ENCODE assay signal across 22 cellular contexts in genomic region chr18:23506393-23506792, GRCh38. TPM values are rescaled to one million over a fixed set of nuclear protein-coding genes. Genes with fewer than 3 reads are reported as not detected.
DNase-seq lines count a peak whose midpoint lies in the region; ATAC-seq and TF ChIP-seq lines count a peak whose summit lies in the region.
"Had no signal": no experiment of that assay in that cellular context is flagged by ENCODE, and none has a peak within 500 bp of the region (broad histone marks: within the 10 kb centered on the region; RNA-seq: fewer than 3 reads in every experiment).

No MANE protein-coding gene starts in this region.

- CTCF ChIA-PET in activated CD4-positive, alpha-beta T cell treated with anti-CD3 and anti-CD28 coated beads for 36 hours (lab: Charles Lee), result interaction anchor here (0.9 to 4.0 kb wide), 3 partner anchors 10 to 34 kb away, joined by 3 to 40 read pairs (median 4); no protein-coding TSS in a partner anchor

- H3K27ac Mint-ChIP-seq in activated CD4-positive, alpha-beta T cell treated with anti-CD3 and anti-CD28 coated beads for 36 hours, result peak overlapping the region; percentile 26
- no peak overlapping the region for H3K27ac Mint-ChIP-seq in natural killer cell
- no peak overlapping the region for H3K27ac Mint-ChIP-seq in natural killer cell treated with Interleukin-12 subunit alpha and Interleukin-12 subunit beta and Interleukin-15 and Interleukin-18, amount 100 ng/mL, for 72 hours

- H3K27me3 ChIP-seq in adipocyte (replicated peaks; ENCODE audit: control insufficient read depth, insufficient read depth, low read length), result no peaks in the 10 kb centered on the region
- H3K27me3 ChIP-seq: Peyer's patch had no signal

- no peak for ATAC-seq in activated CD4-positive, alpha-beta T cell treated with anti-CD3 and anti-CD28 coated beads for 36 hours
- ATAC-seq in natural killer cell (no peak), left ventricle myocardium superior (no peak), HG03354 (IDR thresholded peaks at IDR 0.05; ENCODE audit: poor library complexity, severe bottlenecking, unreplicated experiment) (no peak)
- ATAC-seq in natural killer cell treated with Interleukin-12 subunit alpha and Interleukin-12 subunit beta and Interleukin-15 and Interleukin-18, amount 100 ng/mL, for 72 hours, result no peak
- ATAC-seq: HCT116 had no signal

- peaks cover 21% of the 10 kb centered on the region for H3K4me1 ChIP-seq in adipocyte (ENCODE audit: control insufficient read depth, insufficient read depth, low read length)
- H3K4me1 ChIP-seq: Caco-2 had no signal

- H3K9me3 ChIP-seq in adipocyte (ENCODE audit: control insufficient read depth, low read length), result no peaks in the 10 kb centered on the region
- H3K9me3 ChIP-seq: Caco-2, Peyer's patch had no signal

- H3K4me1 Mint-ChIP-seq in activated CD4-positive, alpha-beta T cell treated with anti-CD3 and anti-CD28 coated beads for 36 hours, result peaks cover 34% of the 10 kb centered on the region
- H3K4me1 Mint-ChIP-seq in natural killer cell, result peaks cover 45 to 46% of the 10 kb centered on the region in 2 donors
- H3K4me1 Mint-ChIP-seq in natural killer cell treated with Interleukin-12 subunit alpha and Interleukin-12 subunit beta and Interleukin-15 and Interleukin-18, amount 100 ng/mL, for 72 hours (ENCODE audit: low read depth in 2 of 2), result peaks cover 20 to 40% of the 10 kb centered on the region in 2 donors

- no peaks in the 10 kb centered on the region for H3K9me3 Mint-ChIP-seq in activated CD4-positive, alpha-beta T cell treated with anti-CD3 and anti-CD28 coated beads for 36 hours (ENCODE audit: low read depth)
- H3K9me3 Mint-ChIP-seq in natural killer cell, result no peaks in the 10 kb centered on the region
- H3K9me3 Mint-ChIP-seq in natural killer cell treated with Interleukin-12 subunit alpha and Interleukin-12 subunit beta and Interleukin-15 and Interleukin-18, amount 100 ng/mL, for 72 hours, result no peaks in the 10 kb centered on the region

- peaks cover 32% of the 10 kb centered on the region for H3K36me3 Mint-ChIP-seq in activated CD4-positive, alpha-beta T cell treated with anti-CD3 and anti-CD28 coated beads for 36 hours (ENCODE audit: low read depth)
- peaks cover 19% of the 10 kb centered on the region for H3K36me3 Mint-ChIP-seq in natural killer cell
- H3K36me3 Mint-ChIP-seq in natural killer cell treated with Interleukin-12 subunit alpha and Interleukin-12 subunit beta and Interleukin-15 and Interleukin-18, amount 100 ng/mL, for 72 hours, result peaks cover 25% of the 10 kb centered on the region

- no peak for TF ChIP-seq CTCF in natural killer cell (IDR thresholded peaks at IDR 0.05)

- intact Hi-C loops in activated CD4-positive, alpha-beta T cell treated with anti-CD3 and anti-CD28 coated beads for 36 hours (cut with DNase I, micrococcal nuclease), result loop anchor here in 1 of 2 experiments (10.0 kb wide), 1 partner anchor 508 kb away; the partner anchor contains the start of gene TTC39C
- intact Hi-C loops in natural killer cell (cut with micrococcal nuclease), result no loop called here
- intact Hi-C loops in left ventricle myocardium superior (cut with micrococcal nuclease), result no loop called here

- H3K9ac ChIP-seq in adipocyte (ENCODE audit: low read length), result peak overlapping the region; percentile 10
- H3K9ac ChIP-seq: KMS-11 had no signal

- H3K4me3 Mint-ChIP-seq in activated CD4-positive, alpha-beta T cell treated with anti-CD3 and anti-CD28 coated beads for 36 hours, result no peak overlapping the region
- peak overlapping the region; percentile 1 for H3K4me3 Mint-ChIP-seq in natural killer cell
- no peak overlapping the region for H3K4me3 Mint-ChIP-seq in natural killer cell treated with Interleukin-12 subunit alpha and Interleukin-12 subunit beta and Interleukin-15 and Interleukin-18, amount 100 ng/mL, for 72 hours
- H3K4me3 Mint-ChIP-seq: CD14-positive monocyte had no signal

- no peaks in the 10 kb centered on the region for H3K27me3 Mint-ChIP-seq in activated CD4-positive, alpha-beta T cell treated with anti-CD3 and anti-CD28 coated beads for 36 hours
- H3K27me3 Mint-ChIP-seq in natural killer cell (ENCODE audit: low read depth in 2 of 2), result no peaks in the 10 kb centered on the region
- H3K27me3 Mint-ChIP-seq in natural killer cell treated with Interleukin-12 subunit alpha and Interleukin-12 subunit beta and Interleukin-15 and Interleukin-18, amount 100 ng/mL, for 72 hours, result no peaks in the 10 kb centered on the region

- H3K36me3 ChIP-seq in adipocyte (ENCODE audit: control insufficient read depth, insufficient read depth, low read length, severe bottlenecking), result peaks cover 40% of the 10 kb centered on the region

- DNase-seq in activated CD4-positive, alpha-beta T cell treated with anti-CD3 and anti-CD28 coated beads for 36 hours, result no peak
- DNase-seq in activated CD4-positive, alpha-beta T cell treated with anti-CD3 and anti-CD28 coated beads, Interleukin-2, amount 50 U/mL, for 4 hours, result no peak
- DNase-seq in natural killer cell (no peak), adipocyte (ENCODE audit: low read depth) (no peak), C1 segment of cervical spinal cord (lab: John Stamatoyannopoulos, UW) (no peak), left ventricle myocardium superior (no peak)
- no peak for DNase-seq in natural killer cell treated with Interleukin-12 subunit alpha and Interleukin-12 subunit beta and Interleukin-15 and Interleukin-18, amount 100 ng/mL, for 72 hours (ENCODE audit: low spot score)
- DNase-seq: AML-193, Caco-2, DMS153, IMR-90, MV-4-11, NCI-H1694, NCI-H2081 treated with DMSO at 0.1 percent for 48 hours, NCI-H2171 treated with DMSO at 0.1 percent for 48 hours, NCI-H524 treated with DMSO at 0.1 percent for 48 hours, NCI-H82, Peyer's patch had no signal

- no peak overlapping the region for H3K4me3 ChIP-seq in adipocyte (ENCODE audit: low read length)
- H3K4me3 ChIP-seq: Peyer's patch had no signal

- POLR2A ChIA-PET in activated CD4-positive, alpha-beta T cell treated with anti-CD3 and anti-CD28 coated beads for 36 hours (lab: Charles Lee), result no interaction called here

RNA-seq across cellular contexts. Expression of gene RMC1, which starts 3.1 kb away (rescaled TPM):
- 10 to 100 TPM; 28.7 to 29.8 TPM for total RNA-seq in activated CD4-positive, alpha-beta T cell treated with anti-CD3 and anti-CD28 coated beads for 36 hours
- total RNA-seq in natural killer cell, result 10 to 100 TPM; 71.1 to 84.4 (median 77.2) TPM
- 10 to 100 TPM; 58.8 to 61.1 TPM for total RNA-seq in natural killer cell treated with Interleukin-12 subunit alpha and Interleukin-12 subunit beta and Interleukin-15 and Interleukin-18, amount 100 ng/mL, for 72 hours
- total RNA-seq in left ventricle myocardium superior, result 12.6 TPM

RNA-seq across cellular contexts. Expression of gene RIOK3, which starts 53.3 kb away (rescaled TPM):
- total RNA-seq in activated CD4-positive, alpha-beta T cell treated with anti-CD3 and anti-CD28 coated beads for 36 hours, result 10 to 100 TPM; 71.1 to 71.2 TPM
- 100 to 1,000 TPM; 164 to 233 (median 182) TPM for total RNA-seq in natural killer cell
- 10 to 100 TPM; 71.5 to 95.4 TPM for total RNA-seq in natural killer cell treated with Interleukin-12 subunit alpha and Interleukin-12 subunit beta and Interleukin-15 and Interleukin-18, amount 100 ng/mL, for 72 hours
- total RNA-seq in left ventricle myocardium superior, result 54.8 TPM
